ENCODE assay signal across 20 cellular contexts in genomic region chr1:85572574-85572973, GRCh38. TPM values are rescaled to one million over a fixed set of nuclear protein-coding genes. Genes with fewer than 3 reads are reported as not detected.
"Had no signal": no experiment of that assay in that cellular context is flagged by ENCODE, and none has a peak within 500 bp of the region (broad histone marks: within the 10 kb centered on the region; RNA-seq: fewer than 3 reads in every experiment).

No MANE protein-coding gene starts in this region.

- ATAC-seq: left cardiac atrium; lower lobe of right lung; natural killer cell; psoas muscle; right lobe of liver; stimulated activated naive CD8-positive, alpha-beta T cell treated with anti-CD3 and anti-CD28 coated beads, Interleukin-15, Interleukin-2, amounts not matched to agents 100 U/mL and 50 U/mL, for 24 hours had no signal

- H3K4me3 ChIP-seq: coronary artery, lower lobe of right lung, mucosa of descending colon, psoas muscle, right lobe of liver had no signal

- H3K27ac ChIP-seq: lower lobe of right lung, psoas muscle, right lobe of liver had no signal

- H3K27ac Mint-ChIP-seq: activated naive CD8-positive, alpha-beta T cell; immature natural killer cell; natural killer cell had no signal

- H3K36me3 Mint-ChIP-seq: activated naive CD8-positive, alpha-beta T cell; immature natural killer cell; natural killer cell had no signal

- H3K27me3 ChIP-seq: right lobe of liver had no signal

- DNase-seq: activated CD4-positive, alpha-beta T cell treated with anti-CD3 and anti-CD28 coated beads, Interleukin-2, amount 50 U/mL, for 1 hour; activated CD4-positive, CD25-positive, alpha-beta regulatory T cell; activated effector memory CD4-positive, alpha-beta T cell treated with Interleukin-2 at 50 U/mL for 16 hours; activated T-cell treated with anti-CD3 and anti-CD28 coated beads, Interleukin-2, amount 50 U/mL, for 1 hour; caudate nucleus; effector CD4-positive, alpha-beta T cell; erythroblast; immature natural killer cell; left cardiac atrium; lower lobe of right lung; mucosa of descending colon; natural killer cell; psoas muscle; right lobe of liver; stimulated activated CD4-positive, alpha-beta T cell treated with anti-CD3 and anti-CD28 coated beads, Interleukin-12 subunit alpha, Interleukin-12 subunit beta, amount 100 ng/mL, for 4 hours; stimulated activated naive CD8-positive, alpha-beta T cell treated with anti-CD3 and anti-CD28 coated beads, Interleukin-15, Interleukin-2, amounts not matched to agents 100 U/mL and 50 U/mL, for 24 hours had no signal

- H3K9me3 ChIP-seq: lower lobe of right lung, mucosa of descending colon, psoas muscle, right lobe of liver had no signal

- H3K4me3 Mint-ChIP-seq: activated naive CD8-positive, alpha-beta T cell; immature natural killer cell; natural killer cell had no signal

- H3K4me1 ChIP-seq: psoas muscle, right lobe of liver had no signal

- H3K36me3 ChIP-seq: lower lobe of right lung, right lobe of liver had no signal

- FAIRE-seq: urothelium cell line had no signal

RNA-seq across cellular contexts. Expression of gene CCN1, which starts 8.0 kb away (rescaled TPM):
- total RNA-seq: natural killer cell; T-helper 2 cell treated with Interferon-gamma antibody and Interleukin-4, amounts not matched to agents 100 ng/mL and 5 ng/mL, for 36 hours had no signal
- polyA plus RNA-seq: immature natural killer cell had no signal
